ENCODE assay signal across 22 cellular contexts in genomic region chr10:70894416-70894815, GRCh38. TPM values are rescaled to one million over a fixed set of nuclear protein-coding genes. Genes with fewer than 3 reads are reported as not detected.
DNase-seq lines count a peak whose midpoint lies in the region; ATAC-seq, FAIRE-seq and TF ChIP-seq lines count a peak whose summit lies in the region.
"Had no signal": no experiment of that assay in that cellular context is flagged by ENCODE, and none has a peak within 500 bp of the region (broad histone marks: within the 10 kb centered on the region; RNA-seq: fewer than 3 reads in every experiment).

No MANE protein-coding gene starts in this region.

- TF ChIP-seq CTCF in astrocyte (IDR thresholded peaks at IDR 0.05; ENCODE audit: insufficient read depth, low read depth, low read length), result no peak
- no peak for TF ChIP-seq CTCF in sigmoid colon (IDR thresholded peaks at IDR 0.05)
- no peak for TF ChIP-seq CTCF in glutamatergic neuron (IDR thresholded peaks at IDR 0.05; ENCODE audit: partially characterized antibody, unreplicated experiment)

- H4K20me1 ChIP-seq in astrocyte (ENCODE audit: insufficient read depth, low read length), result no peaks in the 10 kb centered on the region
- H4K20me1 ChIP-seq: BLaER1 treated with 17β-estradiol and CSF1 and Interleukin-3, amounts not matched to agents 10 nM and 100 nM had no signal

- H3K4me1 ChIP-seq in astrocyte (ENCODE audit: insufficient read depth, low read length) (peaks cover 7% of the 10 kb centered on the region), sigmoid colon (peaks cover 0 to 5% (median 0%) of the 10 kb centered on the region in 4 donors)

- H3K79me2 ChIP-seq in astrocyte (ENCODE audit: insufficient read depth, low read length), result no peaks in the 10 kb centered on the region

- H3K4me3 Mint-ChIP-seq in astrocyte (ENCODE audit: unreplicated experiment) (no peak overlapping the region), glutamatergic neuron (ENCODE audit: unreplicated experiment) (no peak overlapping the region)
- H3K4me3 Mint-ChIP-seq: B cell; CD4-positive, alpha-beta T cell; CD8-positive, alpha-beta T cell had no signal

- H3K4me2 ChIP-seq in astrocyte (ENCODE audit: low read length), result no peak overlapping the region
- H3K4me2 ChIP-seq: A549; BLaER1 treated with 17β-estradiol and CSF1 and Interleukin-3, amounts not matched to agents 10 nM and 100 nM had no signal

- H2AFZ ChIP-seq in astrocyte (ENCODE audit: low read depth, low read length), result no peak overlapping the region

- WGBS in sigmoid colon, 2 donors, result 95 to 97% methylated on average over 2 of the region's 2 CpGs

- no peak overlapping the region for H3K9ac ChIP-seq in astrocyte (ENCODE audit: low read length)
- H3K9ac ChIP-seq: BLaER1 treated with 17β-estradiol and CSF1 and Interleukin-3, amounts not matched to agents 10 nM and 100 nM had no signal

- H3K9me3 ChIP-seq in astrocyte (ENCODE audit: insufficient read depth, low read depth, low read length), result no peaks in the 10 kb centered on the region
- no peaks in the 10 kb centered on the region for H3K9me3 ChIP-seq in sigmoid colon
- H3K9me3 ChIP-seq: A549, Caco-2 had no signal

- no peak for TF ChIP-seq EP300 in sigmoid colon (IDR thresholded peaks at IDR 0.05)

- H3K4me1 Mint-ChIP-seq in astrocyte (ENCODE audit: low read depth, unreplicated experiment) (peaks cover 4% of the 10 kb centered on the region), glutamatergic neuron (ENCODE audit: low read depth, unreplicated experiment) (peaks cover 18% of the 10 kb centered on the region)
- H3K4me1 Mint-ChIP-seq: B cell had no signal

- H3K36me3 ChIP-seq in astrocyte (ENCODE audit: insufficient read depth, low read length) (no peaks in the 10 kb centered on the region), sigmoid colon (no peaks in the 10 kb centered on the region)
- H3K36me3 ChIP-seq: BLaER1 treated with 17β-estradiol and CSF1 and Interleukin-3, amounts not matched to agents 10 nM and 100 nM had no signal

- ATAC-seq in Right ventricle myocardium inferior (no peak), HG02588 (IDR thresholded peaks at IDR 0.05; ENCODE audit: unreplicated experiment) (no peak)
- ATAC-seq: A549; CD8-positive, alpha-beta T cell had no signal

- FAIRE-seq in astrocyte (lab: Jason Lieb, UNC), result no peak
- FAIRE-seq: A549, D721Med, G401.6, GM12891, GM19239 had no signal

- H3K27me3 ChIP-seq in astrocyte (ENCODE audit: insufficient read depth, low read length), result peaks cover 3% of the 10 kb centered on the region
- H3K27me3 ChIP-seq in sigmoid colon, result no peaks in the 10 kb centered on the region
- H3K27me3 ChIP-seq: BLaER1 treated with 17β-estradiol and CSF1 and Interleukin-3, amounts not matched to agents 10 nM and 100 nM had no signal

- no peak overlapping the region for H3K27ac ChIP-seq in astrocyte (ENCODE audit: low read depth, low read length)
- no peak overlapping the region for H3K27ac ChIP-seq in sigmoid colon
- H3K27ac ChIP-seq: 22Rv1; A549; BLaER1 treated with 17β-estradiol and CSF1 and Interleukin-3, amounts not matched to agents 10 nM and 100 nM; C4-2B had no signal

- H3K4me3 ChIP-seq in astrocyte (ENCODE audit: insufficient read depth, low read depth, low read length) (no peak overlapping the region), sigmoid colon (no peak overlapping the region)
- H3K4me3 ChIP-seq: A549; BLaER1 treated with 17β-estradiol and CSF1 and Interleukin-3, amounts not matched to agents 10 nM and 100 nM had no signal

- H3K27me3 Mint-ChIP-seq in astrocyte (ENCODE audit: low read depth, unreplicated experiment) (no peaks in the 10 kb centered on the region), glutamatergic neuron (ENCODE audit: unreplicated experiment) (peaks cover 1% of the 10 kb centered on the region)
- H3K27me3 Mint-ChIP-seq: CD4-positive, alpha-beta T cell had no signal

- intact Hi-C loops in sigmoid colon (cut with DNase I), result no loop called here
- intact Hi-C loops in Right ventricle myocardium inferior (cut with DNase I), result no loop called here

- H3K27ac Mint-ChIP-seq in astrocyte (ENCODE audit: unreplicated experiment) (peak overlapping the region; percentile 29), glutamatergic neuron (ENCODE audit: unreplicated experiment) (no peak overlapping the region)
- H3K27ac Mint-ChIP-seq: B cell; CD4-positive, alpha-beta T cell; CD8-positive, alpha-beta T cell had no signal

- no peaks in the 10 kb centered on the region for H3K36me3 Mint-ChIP-seq in astrocyte (ENCODE audit: low read depth, unreplicated experiment)
- no peaks in the 10 kb centered on the region for H3K36me3 Mint-ChIP-seq in glutamatergic neuron (ENCODE audit: unreplicated experiment)
- H3K36me3 Mint-ChIP-seq: CD8-positive, alpha-beta T cell had no signal

- DNase-seq in astrocyte (ENCODE audit: low read depth) (no peak), islet precursor cell (peak; percentile 31), sigmoid colon (peak; percentile 27), glutamatergic neuron (no peak), Right ventricle myocardium inferior (ENCODE audit: missing footprints) (no peak)
- DNase-seq: AML-193; Caco-2; Calu3; CD4-positive, alpha-beta T cell; CD8-positive, alpha-beta T cell; DMS79 treated with DMSO at 0.1 percent for 48 hours; GF-D8 had no signal

- H3K9me3 Mint-ChIP-seq in astrocyte (ENCODE audit: unreplicated experiment), result no peaks in the 10 kb centered on the region
- peaks cover 3% of the 10 kb centered on the region for H3K9me3 Mint-ChIP-seq in glutamatergic neuron (ENCODE audit: unreplicated experiment)
- H3K9me3 Mint-ChIP-seq: CD4-positive, alpha-beta T cell; CD8-positive, alpha-beta T cell had no signal

- no peak for TF ChIP-seq POLR2A in sigmoid colon (IDR thresholded peaks at IDR 0.05)

RNA-seq across cellular contexts. Expression of gene PCBD1, which starts 6.1 kb away (rescaled TPM):
- total RNA-seq in astrocyte (48.5 and 54.6 TPM in 2 replicates), sigmoid colon (10 to 100 TPM; 82.5 to 98.1 (median 93.1) TPM), glutamatergic neuron (ENCODE audit: unreplicated experiment) (29.1 TPM), Right ventricle myocardium inferior (155 TPM)
- 100 to 1,000 TPM; 116 to 135 (median 128) TPM for polyA plus RNA-seq in sigmoid colon

Comparison
In these comparisons a context has a peak if more than half of its experiments do, and no peak if none do; other contexts are left out.
1. DNase-seq: peak in islet precursor cell (single experiment) and sigmoid colon (single experiment); none in astrocyte (single experiment), glutamatergic neuron (single experiment) and Right ventricle myocardium inferior (single experiment).